ENCODE assay signal across 1 cellular context in genomic region chr12:104571328-104571727, GRCh38.
TF ChIP-seq lines count a peak whose summit lies in the region.

No MANE protein-coding gene starts in this region.

TF ChIP-seq in GM12878, 131 proteins besides CTCF, POLR2A, EP300 and RAD21 (continued from another document and continues in another):
- TF ChIP-seq, protein P1, sequence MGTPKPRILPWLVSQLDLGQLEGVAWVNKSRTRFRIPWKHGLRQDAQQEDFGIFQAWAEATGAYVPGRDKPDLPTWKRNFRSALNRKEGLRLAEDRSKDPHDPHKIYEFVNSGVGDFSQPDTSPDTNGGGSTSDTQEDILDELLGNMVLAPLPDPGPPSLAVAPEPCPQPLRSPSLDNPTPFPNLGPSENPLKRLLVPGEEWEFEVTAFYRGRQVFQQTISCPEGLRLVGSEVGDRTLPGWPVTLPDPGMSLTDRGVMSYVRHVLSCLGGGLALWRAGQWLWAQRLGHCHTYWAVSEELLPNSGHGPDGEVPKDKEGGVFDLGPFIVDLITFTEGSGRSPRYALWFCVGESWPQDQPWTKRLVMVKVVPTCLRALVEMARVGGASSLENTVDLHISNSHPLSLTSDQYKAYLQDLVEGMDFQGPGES (IDR thresholded peaks at IDR 0.05) = no peak
- TF ChIP-seq EGR1 (IDR thresholded peaks at IDR 0.05; ENCODE audit: borderline replicate concordance in 1 of 2, low read depth in 2 of 2, low read length in 2 of 2) = no peak
- TF ChIP-seq MXI1 (IDR thresholded peaks at IDR 0.05; ENCODE audit: low read depth, low read length) = no peak
- TF ChIP-seq KLF5 (IDR thresholded peaks at IDR 0.05; ENCODE audit: partially characterized antibody) = no peak
- TF ChIP-seq, protein P2, sequence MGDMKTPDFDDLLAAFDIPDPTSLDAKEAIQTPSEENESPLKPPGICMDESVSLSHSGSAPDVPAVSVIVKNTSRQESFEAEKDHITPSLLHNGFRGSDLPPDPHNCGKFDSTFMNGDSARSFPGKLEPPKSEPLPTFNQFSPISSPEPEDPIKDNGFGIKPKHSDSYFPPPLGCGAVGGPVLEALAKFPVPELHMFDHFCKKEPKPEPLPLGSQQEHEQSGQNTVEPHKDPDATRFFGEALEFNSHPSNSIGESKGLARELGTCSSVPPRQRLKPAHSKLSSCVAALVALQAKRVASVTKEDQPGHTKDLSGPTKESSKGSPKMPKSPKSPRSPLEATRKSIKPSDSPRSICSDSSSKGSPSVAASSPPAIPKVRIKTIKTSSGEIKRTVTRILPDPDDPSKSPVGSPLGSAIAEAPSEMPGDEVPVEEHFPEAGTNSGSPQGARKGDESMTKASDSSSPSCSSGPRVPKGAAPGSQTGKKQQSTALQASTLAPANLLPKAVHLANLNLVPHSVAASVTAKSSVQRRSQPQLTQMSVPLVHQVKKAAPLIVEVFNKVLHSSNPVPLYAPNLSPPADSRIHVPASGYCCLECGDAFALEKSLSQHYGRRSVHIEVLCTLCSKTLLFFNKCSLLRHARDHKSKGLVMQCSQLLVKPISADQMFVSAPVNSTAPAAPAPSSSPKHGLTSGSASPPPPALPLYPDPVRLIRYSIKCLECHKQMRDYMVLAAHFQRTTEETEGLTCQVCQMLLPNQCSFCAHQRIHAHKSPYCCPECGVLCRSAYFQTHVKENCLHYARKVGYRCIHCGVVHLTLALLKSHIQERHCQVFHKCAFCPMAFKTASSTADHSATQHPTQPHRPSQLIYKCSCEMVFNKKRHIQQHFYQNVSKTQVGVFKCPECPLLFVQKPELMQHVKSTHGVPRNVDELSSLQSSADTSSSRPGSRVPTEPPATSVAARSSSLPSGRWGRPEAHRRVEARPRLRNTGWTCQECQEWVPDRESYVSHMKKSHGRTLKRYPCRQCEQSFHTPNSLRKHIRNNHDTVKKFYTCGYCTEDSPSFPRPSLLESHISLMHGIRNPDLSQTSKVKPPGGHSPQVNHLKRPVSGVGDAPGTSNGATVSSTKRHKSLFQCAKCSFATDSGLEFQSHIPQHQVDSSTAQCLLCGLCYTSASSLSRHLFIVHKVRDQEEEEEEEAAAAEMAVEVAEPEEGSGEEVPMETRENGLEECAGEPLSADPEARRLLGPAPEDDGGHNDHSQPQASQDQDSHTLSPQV (IDR thresholded peaks at IDR 0.05) = no peak
- TF ChIP-seq NKRF (conservative IDR thresholded peaks at IDR 0.05) = no peak
- peak; percentile 56; the same call in 1 of the 2 replicates for TF ChIP-seq ZNF24 (IDR thresholded peaks at IDR 0.05)
- no peak for TF ChIP-seq ZZZ3 (IDR thresholded peaks at IDR 0.05; ENCODE audit: control insufficient read depth, insufficient read length, low read depth)
- no peak for TF ChIP-seq BMI1 (IDR thresholded peaks at IDR 0.05; ENCODE audit: borderline replicate concordance)
- no peak for TF ChIP-seq NFYA (IDR thresholded peaks at IDR 0.05; ENCODE audit: borderline replicate concordance, low read depth, low read length)
- TF ChIP-seq MTA2 (IDR thresholded peaks at IDR 0.05; ENCODE audit: low read depth) = peak; percentile 47; the same call in 1 of the 2 replicates
- no peak for TF ChIP-seq SREBF2 (IDR thresholded peaks at IDR 0.05; ENCODE audit: low read length)
- no peak for TF ChIP-seq IRF4 (IDR thresholded peaks at IDR 0.05; ENCODE audit: low read depth, low read length)
- TF ChIP-seq ZNF274 (IDR thresholded peaks at IDR 0.05; ENCODE audit: insufficient read depth, insufficient read length) = no peak
- no peak for TF ChIP-seq SUZ12 (IDR thresholded peaks at IDR 0.05; ENCODE audit: unreplicated experiment)
- TF ChIP-seq, protein P3, sequence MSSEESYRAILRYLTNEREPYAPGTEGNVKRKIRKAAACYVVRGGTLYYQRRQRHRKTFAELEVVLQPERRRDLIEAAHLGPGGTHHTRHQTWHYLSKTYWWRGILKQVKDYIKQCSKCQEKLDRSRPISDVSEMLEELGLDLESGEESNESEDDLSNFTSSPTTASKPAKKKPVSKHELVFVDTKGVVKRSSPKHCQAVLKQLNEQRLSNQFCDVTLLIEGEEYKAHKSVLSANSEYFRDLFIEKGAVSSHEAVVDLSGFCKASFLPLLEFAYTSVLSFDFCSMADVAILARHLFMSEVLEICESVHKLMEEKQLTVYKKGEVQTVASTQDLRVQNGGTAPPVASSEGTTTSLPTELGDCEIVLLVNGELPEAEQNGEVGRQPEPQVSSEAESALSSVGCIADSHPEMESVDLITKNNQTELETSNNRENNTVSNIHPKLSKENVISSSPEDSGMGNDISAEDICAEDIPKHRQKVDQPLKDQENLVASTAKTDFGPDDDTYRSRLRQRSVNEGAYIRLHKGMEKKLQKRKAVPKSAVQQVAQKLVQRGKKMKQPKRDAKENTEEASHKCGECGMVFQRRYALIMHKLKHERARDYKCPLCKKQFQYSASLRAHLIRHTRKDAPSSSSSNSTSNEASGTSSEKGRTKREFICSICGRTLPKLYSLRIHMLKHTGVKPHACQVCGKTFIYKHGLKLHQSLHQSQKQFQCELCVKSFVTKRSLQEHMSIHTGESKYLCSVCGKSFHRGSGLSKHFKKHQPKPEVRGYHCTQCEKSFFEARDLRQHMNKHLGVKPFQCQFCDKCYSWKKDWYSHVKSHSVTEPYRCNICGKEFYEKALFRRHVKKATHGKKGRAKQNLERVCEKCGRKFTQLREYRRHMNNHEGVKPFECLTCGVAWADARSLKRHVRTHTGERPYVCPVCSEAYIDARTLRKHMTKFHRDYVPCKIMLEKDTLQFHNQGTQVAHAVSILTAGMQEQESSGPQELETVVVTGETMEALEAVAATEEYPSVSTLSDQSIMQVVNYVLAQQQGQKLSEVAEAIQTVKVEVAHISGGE (CRISPR knock-in tag; IDR thresholded peaks at IDR 0.05) = no peak
- no peak for TF ChIP-seq TAF1 (IDR thresholded peaks at IDR 0.05; ENCODE audit: borderline replicate concordance, low read depth, low read length)
- no peak for TF ChIP-seq SMAD1 (IDR thresholded peaks at IDR 0.05; ENCODE audit: low read depth, partially characterized antibody)
- no peak for TF ChIP-seq ZBTB4 (CRISPR knock-in tag; IDR thresholded peaks at IDR 0.05)
- TF ChIP-seq RUNX3 (IDR thresholded peaks at IDR 0.05; ENCODE audit: low read length) = peak; percentile 73
- no peak for TF ChIP-seq MLLT1 (IDR thresholded peaks at IDR 0.05)
- no peak for TF ChIP-seq E2F4 (IDR thresholded peaks at IDR 0.05; ENCODE audit: low read depth, low read length)
- TF ChIP-seq DPF2 (IDR thresholded peaks at IDR 0.05) = peak; percentile 58; the same call in 1 of the 2 replicates
- no peak for TF ChIP-seq LARP7 (IDR thresholded peaks at IDR 0.05)
- no peak for TF ChIP-seq CEBPZ (IDR thresholded peaks at IDR 0.05; ENCODE audit: low read depth, low read length)
- TF ChIP-seq SP1 (IDR thresholded peaks at IDR 0.05; ENCODE audit: low read depth, low read length) = no peak
- no peak for TF ChIP-seq TCF3 (IDR thresholded peaks at IDR 0.05; ENCODE audit: borderline replicate concordance, insufficient read depth, low read depth, low read length)
- TF ChIP-seq, protein P4, sequence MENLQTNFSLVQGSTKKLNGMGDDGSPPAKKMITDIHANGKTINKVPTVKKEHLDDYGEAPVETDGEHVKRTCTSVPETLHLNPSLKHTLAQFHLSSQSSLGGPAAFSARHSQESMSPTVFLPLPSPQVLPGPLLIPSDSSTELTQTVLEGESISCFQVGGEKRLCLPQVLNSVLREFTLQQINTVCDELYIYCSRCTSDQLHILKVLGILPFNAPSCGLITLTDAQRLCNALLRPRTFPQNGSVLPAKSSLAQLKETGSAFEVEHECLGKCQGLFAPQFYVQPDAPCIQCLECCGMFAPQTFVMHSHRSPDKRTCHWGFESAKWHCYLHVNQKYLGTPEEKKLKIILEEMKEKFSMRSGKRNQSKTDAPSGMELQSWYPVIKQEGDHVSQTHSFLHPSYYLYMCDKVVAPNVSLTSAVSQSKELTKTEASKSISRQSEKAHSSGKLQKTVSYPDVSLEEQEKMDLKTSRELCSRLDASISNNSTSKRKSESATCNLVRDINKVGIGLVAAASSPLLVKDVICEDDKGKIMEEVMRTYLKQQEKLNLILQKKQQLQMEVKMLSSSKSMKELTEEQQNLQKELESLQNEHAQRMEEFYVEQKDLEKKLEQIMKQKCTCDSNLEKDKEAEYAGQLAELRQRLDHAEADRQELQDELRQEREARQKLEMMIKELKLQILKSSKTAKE (IDR thresholded peaks at IDR 0.05; ENCODE audit: low read depth, poor library complexity, severe bottlenecking) = peak; percentile 55
- TF ChIP-seq, protein P5, sequence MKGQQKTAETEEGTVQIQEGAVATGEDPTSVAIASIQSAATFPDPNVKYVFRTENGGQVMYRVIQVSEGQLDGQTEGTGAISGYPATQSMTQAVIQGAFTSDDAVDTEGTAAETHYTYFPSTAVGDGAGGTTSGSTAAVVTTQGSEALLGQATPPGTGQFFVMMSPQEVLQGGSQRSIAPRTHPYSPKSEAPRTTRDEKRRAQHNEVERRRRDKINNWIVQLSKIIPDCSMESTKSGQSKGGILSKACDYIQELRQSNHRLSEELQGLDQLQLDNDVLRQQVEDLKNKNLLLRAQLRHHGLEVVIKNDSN (IDR thresholded peaks at IDR 0.05; ENCODE audit: borderline replicate concordance, extremely low read length, insufficient read depth, low read depth, low read length) = no peak
- no peak for TF ChIP-seq TBL1XR1 (IDR thresholded peaks at IDR 0.05; ENCODE audit: low read depth, low read length)
- no peak for TF ChIP-seq SIN3A (IDR thresholded peaks at IDR 0.05; ENCODE audit: low read depth, low read length)
- TF ChIP-seq ESRRA (IDR thresholded peaks at IDR 0.05; ENCODE audit: low read length) = no peak
- no peak for TF ChIP-seq RB1 (IDR thresholded peaks at IDR 0.05; ENCODE audit: borderline replicate concordance)
